26 cellular contexts compared by ENCODE assay signal in the genomic region with DNA sequence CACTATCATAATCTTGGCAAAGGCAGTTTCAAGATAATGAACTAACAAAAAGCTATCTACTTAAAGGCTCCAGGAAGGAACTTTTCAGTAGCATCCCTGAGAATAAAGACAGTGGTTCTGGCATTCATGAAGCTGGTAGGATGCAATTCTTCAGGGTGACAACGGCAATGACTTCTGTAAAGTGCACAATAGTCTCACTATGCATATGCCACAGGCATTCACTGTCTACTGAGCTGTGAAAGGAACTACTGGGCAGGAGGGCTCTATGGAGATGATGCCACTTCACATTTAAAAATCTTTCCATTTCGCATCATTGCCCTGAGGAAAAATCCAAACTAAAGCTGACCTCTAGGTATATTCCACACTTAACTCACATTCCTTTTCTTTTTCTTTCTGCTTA.
DNase-seq lines count a peak whose midpoint lies in the region; ATAC-seq and TF ChIP-seq lines count a peak whose summit lies in the region.
"Had no signal": no experiment of that assay in that cellular context is flagged by ENCODE, and none has a peak within 500 bp of the region (broad histone marks: within the 10 kb centered on the region; RNA-seq: fewer than 3 reads in every experiment).

No MANE protein-coding gene starts in this region.

- intact Hi-C loops in lower lobe of right lung (cut with DNase I), result no loop called here

- no peaks in the 10 kb centered on the region for H3K36me3 ChIP-seq in adipocyte (ENCODE audit: control insufficient read depth, insufficient read depth, low read length, severe bottlenecking)
- H3K36me3 ChIP-seq in skeletal muscle satellite cell (ENCODE audit: insufficient read depth, low read length), result no peaks in the 10 kb centered on the region
- H3K36me3 ChIP-seq in MG63, result no peaks in the 10 kb centered on the region
- H3K36me3 ChIP-seq in lower lobe of right lung, result no peaks in the 10 kb centered on the region
- H3K36me3 ChIP-seq: cardiac muscle cell, esophagus squamous epithelium, pancreas, Peyer's patch had no signal

- H3K9ac ChIP-seq in adipocyte (ENCODE audit: low read length) (peak overlapping the region; percentile 38), skeletal muscle satellite cell (ENCODE audit: low read depth, low read length) (peak overlapping the region; percentile 15)

- no peaks in the 10 kb centered on the region for H3K27me3 ChIP-seq in adipocyte (replicated peaks; ENCODE audit: control insufficient read depth, insufficient read depth, low read length)
- no peaks in the 10 kb centered on the region for H3K27me3 ChIP-seq in skeletal muscle satellite cell (ENCODE audit: control insufficient read depth, insufficient read depth, low read length)
- H3K27me3 ChIP-seq in MG63, result no peaks in the 10 kb centered on the region
- no peaks in the 10 kb centered on the region for H3K27me3 ChIP-seq in lower lobe of right lung (ENCODE audit: low read depth)
- H3K27me3 ChIP-seq: cardiac muscle cell, esophagus squamous epithelium, pancreas, Peyer's patch had no signal

- H3K4me2 ChIP-seq in skeletal muscle satellite cell (ENCODE audit: low read length), result peak overlapping the region; percentile 16

- DNase-seq in HFFc6, result no peak
- DNase-seq in adipocyte (ENCODE audit: low read depth), result no peak
- peak; percentile 80 for DNase-seq in kidney tubule cell (ENCODE audit: low spot score)
- no peak for DNase-seq in MG63
- DNase-seq in GM03348 (ENCODE audit: low spot score), result no peak
- DNase-seq in lower lobe of right lung, result no peak
- DNase-seq: activated CD4-positive, alpha-beta T cell treated with anti-CD3 and anti-CD28 coated beads, Interleukin-2, amount 50 U/mL, for 4 hours; activated naive CD4-positive, alpha-beta T cell treated with anti-CD3 and anti-CD28 coated beads, Interleukin-2, amount 50 U/mL, for 16 hours; esophagus squamous epithelium; GOT3; hippocampal formation; NCI-H2081; NCI-H2227 treated with DMSO at 0.1 percent for 48 hours; NCI-H526 treated with DMSO at 0.1 percent for 48 hours; pancreas; Peyer's patch; right cardiac atrium; stimulated activated CD4-positive, alpha-beta T cell treated with anti-CD3 and anti-CD28 coated beads, Interleukin-12 subunit alpha, Interleukin-12 subunit beta, amount 100 ng/mL, for 4 hours; stimulated activated CD4-positive, alpha-beta T cell treated with anti-CD3 and anti-CD28 coated beads, Interleukin-4, amount 100 ng/mL, for 1 hour; T-helper 1 cell had no signal

- peaks cover 14% of the 10 kb centered on the region for H3K4me1 Mint-ChIP-seq in HFFc6 (ENCODE audit: low read depth)

- peaks cover 5% of the 10 kb centered on the region for H3K9me3 ChIP-seq in adipocyte (ENCODE audit: control insufficient read depth, low read length)
- no peaks in the 10 kb centered on the region for H3K9me3 ChIP-seq in skeletal muscle satellite cell (replicated peaks; ENCODE audit: low read length)
- peaks cover 6% of the 10 kb centered on the region; the same call in 1 of the 2 replicates for H3K9me3 ChIP-seq in MG63
- no peaks in the 10 kb centered on the region for H3K9me3 ChIP-seq in lower lobe of right lung
- H3K9me3 ChIP-seq: pancreas, Peyer's patch had no signal

- H3K4me1 ChIP-seq in adipocyte (ENCODE audit: control insufficient read depth, insufficient read depth, low read length) (peaks cover 7% of the 10 kb centered on the region), skeletal muscle satellite cell (ENCODE audit: control insufficient read depth, insufficient read depth, low read length) (peaks cover 26% of the 10 kb centered on the region), lower lobe of right lung (no peaks in the 10 kb centered on the region)
- H3K4me1 ChIP-seq: esophagus squamous epithelium, pancreas, Peyer's patch had no signal

- H3K9me3 Mint-ChIP-seq in HFFc6, result peaks cover 33% of the 10 kb centered on the region

- no peak for TF ChIP-seq CTCF in HFFc6 (IDR thresholded peaks at IDR 0.05)
- TF ChIP-seq CTCF in lower lobe of right lung (IDR thresholded peaks at IDR 0.05), result no peak

- no peaks in the 10 kb centered on the region; the same call in 1 of the 2 replicates for H3K27me3 Mint-ChIP-seq in HFFc6 (ENCODE audit: insufficient read depth)
- H3K27me3 Mint-ChIP-seq: natural killer cell treated with Interleukin-12 subunit alpha and Interleukin-12 subunit beta and Interleukin-15 and Interleukin-18, amount 100 ng/mL, for 72 hours had no signal

- no peak overlapping the region for H3K4me3 Mint-ChIP-seq in HFFc6
- H3K4me3 Mint-ChIP-seq: natural killer cell treated with Interleukin-12 subunit alpha and Interleukin-12 subunit beta and Interleukin-15 and Interleukin-18, amount 100 ng/mL, for 72 hours had no signal

- H3K36me3 Mint-ChIP-seq in HFFc6 (ENCODE audit: low read depth), result no peaks in the 10 kb centered on the region
- H3K36me3 Mint-ChIP-seq: natural killer cell treated with Interleukin-12 subunit alpha and Interleukin-12 subunit beta and Interleukin-15 and Interleukin-18, amount 100 ng/mL, for 72 hours had no signal

- H3K27ac ChIP-seq in lower lobe of right lung, result no peak overlapping the region
- H3K27ac ChIP-seq: C4-2B, cardiac muscle cell, coronary artery, esophagus squamous epithelium, pancreas, Peyer's patch had no signal

- H3K4me3 ChIP-seq in adipocyte (ENCODE audit: low read length) (no peak overlapping the region), skeletal muscle satellite cell (ENCODE audit: low read length) (no peak overlapping the region), MG63 (no peak overlapping the region), lower lobe of right lung (no peak overlapping the region)
- H3K4me3 ChIP-seq: cardiac muscle cell, coronary artery, esophagus squamous epithelium, GM12878, pancreas, Peyer's patch had no signal

- peak overlapping the region; percentile 36 for H3K27ac Mint-ChIP-seq in HFFc6
- H3K27ac Mint-ChIP-seq: natural killer cell treated with Interleukin-12 subunit alpha and Interleukin-12 subunit beta and Interleukin-15 and Interleukin-18, amount 100 ng/mL, for 72 hours had no signal

- ATAC-seq in lower lobe of right lung, result no peak
- ATAC-seq: GM12878; natural killer cell treated with Interleukin-12 subunit alpha and Interleukin-12 subunit beta and Interleukin-15 and Interleukin-18, amount 100 ng/mL, for 72 hours had no signal
